Comparison of ENCODE assay signal across 8 cellular contexts in genomic region chr13:91347212-91347995, GRCh38.
DNase-seq lines count a peak whose midpoint lies in the region; ATAC-seq lines count a peak whose summit lies in the region.

Gene MIR17HG (plus strand): TSS chr13:91347687.

- DNase-seq in Ammon's horn (ENCODE audit: low spot score) (peak; percentile 89), GM19238 (ENCODE audit: insufficient read length, low spot score) (peak; percentile 71), NCI-H510A (lab: John Stamatoyannopoulos, UW) (peak; percentile 89), cerebellar cortex (ENCODE audit: low spot score) (peak; percentile 68), kidney glomerular epithelial cell (lab: John Stamatoyannopoulos, UW) (peak; percentile 84)
- DNase-seq in activated CD4-positive, alpha-beta T cell treated with anti-CD3 and anti-CD28 coated beads for 1 hour: peak; percentile 79
- peak; percentile 94 for DNase-seq in stimulated activated CD4-positive, alpha-beta T cell treated with anti-CD3 and anti-CD28 coated beads, Interleukin-15, amount 100 ng/mL, for 24 hours

- ATAC-seq in HG03432 (IDR thresholded peaks at IDR 0.05; ENCODE audit: unreplicated experiment): peak; percentile 67

Comparison
In these comparisons a context has a peak if more than half of its experiments do, and no peak if none do; other contexts are left out.
1. Peak in every context shown above with its lines: DNase-seq and ATAC-seq.